ENCODE assay signal across 12 cellular contexts in the genomic region with DNA sequence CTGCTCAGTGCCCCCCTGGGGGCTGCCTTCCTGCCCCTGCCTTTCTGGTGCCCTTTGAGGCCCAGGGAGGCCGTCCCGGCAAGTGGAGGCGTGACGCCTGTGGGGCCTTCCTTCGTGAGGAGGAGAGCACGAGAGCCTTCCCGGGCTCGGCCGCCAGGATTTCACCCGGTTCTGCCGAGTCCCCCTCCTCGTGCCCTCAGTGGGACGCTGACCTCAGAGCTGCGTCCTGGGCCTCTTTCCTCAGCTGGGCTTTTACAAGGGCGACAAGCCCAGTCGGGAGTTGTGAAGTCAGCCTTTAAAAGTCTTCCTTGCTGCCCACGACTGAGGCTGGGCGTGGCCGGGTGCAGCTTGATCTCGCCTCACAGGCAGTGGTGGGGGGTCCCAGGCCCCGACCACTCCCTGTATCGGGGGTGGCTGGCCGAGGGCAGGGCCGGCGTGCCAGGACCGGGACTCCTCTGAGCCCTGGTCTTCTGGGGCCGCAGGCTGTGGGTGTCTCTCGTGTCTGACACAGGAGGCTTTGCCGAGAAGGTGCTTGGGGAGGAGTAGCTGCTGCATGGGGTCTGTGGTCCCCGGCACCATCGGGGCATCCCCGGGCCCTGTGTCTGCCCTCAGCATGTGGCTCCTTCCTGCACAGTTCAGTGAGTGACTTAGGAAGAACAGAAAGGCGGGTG. TPM values are rescaled to one million over a fixed set of nuclear protein-coding genes. Genes with fewer than 3 reads are reported as not detected.
DNase-seq lines count a peak whose midpoint lies in the region; ATAC-seq and TF ChIP-seq lines count a peak whose summit lies in the region.
"Had no signal": no experiment of that assay in that cellular context is flagged by ENCODE, and none has a peak within 500 bp of the region (broad histone marks: within the 10 kb centered on the region; RNA-seq: fewer than 3 reads in every experiment).

No MANE protein-coding gene starts in this region.

- no peak overlapping the region for H4K8ac ChIP-seq in trophoblast cell (ENCODE audit: low read depth, low read length)

- no peak overlapping the region for H3K9ac ChIP-seq in trophoblast cell (ENCODE audit: low read length)

- no peak overlapping the region for H2BK5ac ChIP-seq in trophoblast cell (ENCODE audit: low read depth, low read length, poor library complexity)

- peak overlapping the region in 4 of 5 donors; percentile 31 to 78 (median 54) for H3K27ac ChIP-seq in adrenal gland
- peak overlapping the region; percentile 49 to 87 (median 76) for H3K27ac ChIP-seq in heart left ventricle
- H3K27ac ChIP-seq in trophoblast cell (ENCODE audit: low read depth, low read length), result no peak overlapping the region
- H3K27ac ChIP-seq: SK-N-MC had no signal

- WGBS in adrenal gland, 4 donors, result 76 to 93% (median 79%) methylated on average over 12 to 33 of the region's 33 CpGs
- 51 to 74% (median 63%) methylated on average over 16 to 33 of the region's 33 CpGs for WGBS in heart left ventricle, 4 donors
- no CpG with 5 or more reads among the region's 33 CpGs for WGBS in trophoblast cell (ENCODE audit: extremely low coverage, insufficient coverage, insufficient read length)

- peak overlapping the region; percentile 11 for H2AK5ac ChIP-seq in trophoblast cell (ENCODE audit: low read length)

- peak in 1 of 2 donors; percentile 22 for TF ChIP-seq POLR2A in adrenal gland (IDR thresholded peaks at IDR 0.05)
- no peak for TF ChIP-seq POLR2A in heart left ventricle (IDR thresholded peaks at IDR 0.05)

- no peak overlapping the region for H3K18ac ChIP-seq in trophoblast cell (ENCODE audit: low read length)

- no peak overlapping the region for H3K4me3 ChIP-seq in adrenal gland
- peak overlapping the region in 6 of 12 donors; percentile 7 to 29 (median 20) for H3K4me3 ChIP-seq in heart left ventricle
- no peak overlapping the region for H3K4me3 ChIP-seq in trophoblast cell (ENCODE audit: low read depth, low read length)
- H3K4me3 ChIP-seq: SK-N-MC had no signal

- H3K4me1 ChIP-seq in adrenal gland (replicated peaks in 1 of 2), result peaks cover 3 to 30% of the 10 kb centered on the region in 2 donors
- H3K4me1 ChIP-seq in heart left ventricle, result peaks cover 0 to 67% (median 40%) of the 10 kb centered on the region in 12 donors
- H3K4me1 ChIP-seq in trophoblast cell (ENCODE audit: control insufficient read depth in 1 of 2, insufficient read depth in 2 of 2, low read length in 2 of 2), result peaks cover 16 to 17% of the 10 kb centered on the region in 2 experiments

- H3K36me3 ChIP-seq in adrenal gland (replicated peaks in 1 of 2) (no peaks in the 10 kb centered on the region), heart left ventricle (no peaks in the 10 kb centered on the region), trophoblast cell (ENCODE audit: control insufficient read depth in 1 of 2, insufficient read depth in 2 of 2, low read length in 2 of 2) (no peaks in the 10 kb centered on the region)

- peak overlapping the region; percentile 18 for H3K14ac ChIP-seq in trophoblast cell (ENCODE audit: low read length)

- H2AFZ ChIP-seq in trophoblast cell (ENCODE audit: insufficient read depth, low read length, poor library complexity), result no peak overlapping the region

- intact Hi-C loops in adrenal gland (cut with DNase I), result no loop called here
- intact Hi-C loops in heart left ventricle (cut with DNase I), result no loop called here

- peak overlapping the region; percentile 12 for H2BK12ac ChIP-seq in trophoblast cell (ENCODE audit: low read length)

- H3K9me3 ChIP-seq in adrenal gland (replicated peaks in 1 of 3) (no peaks in the 10 kb centered on the region), heart left ventricle (no peaks in the 10 kb centered on the region), trophoblast cell (ENCODE audit: insufficient read depth, low read depth, low read length) (no peaks in the 10 kb centered on the region)

- H3K4me2 ChIP-seq in trophoblast cell (ENCODE audit: low read length), result no peak overlapping the region

- no peak for TF ChIP-seq CTCF in adrenal gland (IDR thresholded peaks at IDR 0.05)
- TF ChIP-seq CTCF in heart left ventricle (IDR thresholded peaks at IDR 0.05), result no peak

- H4K91ac ChIP-seq in trophoblast cell (ENCODE audit: low read depth, low read length), result peak overlapping the region; percentile 36

- no peak overlapping the region for H2BK120ac ChIP-seq in trophoblast cell (ENCODE audit: insufficient read depth, low read length, poor library complexity)

- DNase-seq in adrenal gland (peak in 1 of 7 donors; percentile 39), heart left ventricle (peak in 3 of 5 donors; percentile 50 to 70 (median 55)), trophoblast cell (no peak), NOMO-1 treated with DMSO at 0.1 percent for 48 hours (lab: John Stamatoyannopoulos, UW; ENCODE audit: unreplicated experiment) (no peak), GOT3 (lab: John Stamatoyannopoulos, UW) (no peak), GDM1 (lab: John Stamatoyannopoulos, UW) (no peak)
- DNase-seq: activated CD4-positive, alpha-beta T cell treated with anti-CD3 and anti-CD28 coated beads, Interleukin-2, amount 50 U/mL, for 1 hour; amniotic stem cell; NCI-H2081 had no signal

- H4K12ac ChIP-seq in trophoblast cell (ENCODE audit: low read depth, low read length), result no peak overlapping the region

- H3K27me3 ChIP-seq in adrenal gland, result no peaks in the 10 kb centered on the region
- no peaks in the 10 kb centered on the region for H3K27me3 ChIP-seq in heart left ventricle
- no peaks in the 10 kb centered on the region for H3K27me3 ChIP-seq in trophoblast cell (ENCODE audit: insufficient read depth, low read length)

- no peak overlapping the region for H3K4ac ChIP-seq in trophoblast cell (ENCODE audit: low read depth, low read length)

- H3K79me1 ChIP-seq in trophoblast cell (ENCODE audit: low read length), result peaks cover 5% of the 10 kb centered on the region

- peak; percentile 6 to 42 (median 24) for ATAC-seq in heart left ventricle
- no peak for ATAC-seq in GM19452 (IDR thresholded peaks at IDR 0.05; ENCODE audit: unreplicated experiment)

- H3K23ac ChIP-seq in trophoblast cell (ENCODE audit: low read length), result no peak overlapping the region

- no peaks in the 10 kb centered on the region for H3K79me2 ChIP-seq in trophoblast cell (ENCODE audit: control insufficient read depth, insufficient read depth, low read length, poor library complexity)

RNA-seq across cellular contexts. Expression of gene FAM20C, which starts 41.8 kb away (rescaled TPM):
- total RNA-seq in adrenal gland, result 10 to 100 TPM; 21.4 to 57.9 (median 38.8) TPM
- 10 to 100 TPM in 2 of 3 donors, 1 to 10 TPM in 1; 7.5 to 31.0 (median 24.0) TPM for polyA plus RNA-seq in adrenal gland
- total RNA-seq in heart left ventricle, result 10 to 100 TPM; 16.7 to 52.0 (median 21.0) TPM
- polyA plus RNA-seq in heart left ventricle, result 10 to 100 TPM; 11.1 to 21.0 TPM
- polyA plus RNA-seq in trophoblast cell (2013), result 0.24 and 0.33 TPM in 2 replicates

RNA-seq across cellular contexts. Expression of gene FOXL3, which starts 55.8 kb away (rescaled TPM):
- total RNA-seq in adrenal gland, result not detected
- not detected for polyA plus RNA-seq in adrenal gland
- not detected for total RNA-seq in heart left ventricle
- not detected for polyA plus RNA-seq in heart left ventricle
- polyA plus RNA-seq in trophoblast cell (2013), result not detected in 2 replicates
- total RNA-seq: mononuclear cell had no signal

Comparison
In these comparisons a context has a peak if more than half of its experiments do, and no peak if none do; other contexts are left out.
1. DNase-seq: peak in heart left ventricle (3 of 5); none in trophoblast cell (0 of 2), NOMO-1 treated with DMSO at 0.1 percent for 48 hours (single experiment), GOT3 (single experiment) and GDM1 (single experiment).